14 cellular contexts compared by ENCODE assay signal in the genomic region with DNA sequence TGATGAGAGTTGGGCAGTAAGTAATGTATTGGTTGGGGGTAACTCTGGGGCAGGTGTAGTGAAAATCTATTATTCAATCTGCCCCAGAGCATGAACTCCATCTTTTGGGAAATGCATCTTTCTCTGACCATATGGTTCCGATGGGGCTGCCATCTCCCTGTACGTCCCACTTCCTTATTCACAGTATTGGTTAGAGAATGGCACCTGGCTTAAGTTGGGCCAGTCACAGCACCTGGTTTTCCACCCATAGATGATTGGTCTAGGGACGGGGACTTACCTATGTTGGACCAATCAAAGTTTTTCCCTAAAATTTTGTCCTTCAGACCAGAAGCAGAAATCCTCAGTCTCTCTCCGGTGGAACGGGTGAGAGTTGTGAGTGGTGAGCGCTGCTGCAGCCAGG. TPM values are rescaled to one million over a fixed set of nuclear protein-coding genes. Genes with fewer than 3 reads are reported as not detected.
DNase-seq lines count a peak whose midpoint lies in the region; TF ChIP-seq lines count a peak whose summit lies in the region.
"Had no signal": no experiment of that assay in that cellular context is flagged by ENCODE, and none has a peak within 500 bp of the region (broad histone marks: within the 10 kb centered on the region; RNA-seq: fewer than 3 reads in every experiment).

No MANE protein-coding gene starts in this region.

- H3K27me3 ChIP-seq in ACC112 (ENCODE audit: insufficient read depth, low read length) (no peaks in the 10 kb centered on the region), GM06990 (replicated peaks; ENCODE audit: control insufficient read depth, insufficient read depth, low read length) (no peaks in the 10 kb centered on the region), H7 (ENCODE audit: control insufficient read depth, insufficient read depth, low read length) (no peaks in the 10 kb centered on the region)
- H3K27me3 ChIP-seq: uterus had no signal

- DNase-seq in GM06990 (ENCODE audit: extremely low read depth, insufficient read length) (no peak), AG08396 (ENCODE audit: low spot score) (no peak), H7 (no peak), NCI-H2029 treated with DMSO at 0.1 percent for 48 hours (lab: John Stamatoyannopoulos, UW) (no peak), dermis blood vessel endothelial cell (no peak)
- DNase-seq: activated CD4-positive, alpha-beta T cell treated with anti-CD3 and anti-CD28 coated beads for 4 hours; KG1; left ventricle myocardium superior; retina; SHP77 treated with DMSO at 0.1 percent for 48 hours; uterus had no signal

- H3K9me3 ChIP-seq in iPS-18c (ENCODE audit: control insufficient read depth, insufficient read depth, low read length): peaks cover 3% of the 10 kb centered on the region
- H3K9me3 ChIP-seq: uterus had no signal

- peaks cover 36% of the 10 kb centered on the region for H3K79me2 ChIP-seq in ACC112 (ENCODE audit: control insufficient read depth, insufficient read depth, low read length, unreplicated experiment)

- H3K4me1 ChIP-seq in ACC112 (ENCODE audit: control insufficient read depth, insufficient read depth, low read length, unreplicated experiment): peaks cover 23% of the 10 kb centered on the region

- H3K27ac ChIP-seq in ACC112 (ENCODE audit: low read depth, low read length) (no peak overlapping the region), VCaP (peak overlapping the region; percentile 98; the same call in 1 of the 2 replicates)

- H3K36me3 ChIP-seq in ACC112 (ENCODE audit: insufficient read depth, low read length): no peaks in the 10 kb centered on the region
- H3K36me3 ChIP-seq in GM06990 (ENCODE audit: control insufficient read depth, insufficient read depth, low read length): peaks cover 2% of the 10 kb centered on the region; the same call in 1 of the 2 replicates
- no peaks in the 10 kb centered on the region for H3K36me3 ChIP-seq in H7 (replicated peaks; ENCODE audit: control insufficient read depth, insufficient read depth, low read length)
- H3K36me3 ChIP-seq: uterus had no signal

- H3K4me3 ChIP-seq in ACC112 (ENCODE audit: low read depth, low read length) (peak overlapping the region; percentile 97), GM06990 (replicated peaks; ENCODE audit: low read depth, low read length) (peak overlapping the region; percentile 85), iPS-18c (ENCODE audit: insufficient read depth, low read depth, low read length) (peak overlapping the region; percentile 70; the same call in 1 of the 2 replicates), H7 (ENCODE audit: insufficient read depth, low read depth, low read length) (no peak overlapping the region)
- H3K4me3 ChIP-seq: uterus had no signal

- no peak overlapping the region for H2AFZ ChIP-seq in ACC112 (ENCODE audit: low read length, unreplicated experiment)

- TF ChIP-seq CTCF in GM06990 (IDR thresholded peaks at IDR 0.05; ENCODE audit: insufficient read depth, low read length, poor library complexity, severe bottlenecking) (no peak), VCaP (conservative IDR thresholded peaks at IDR 0.05) (no peak)

RNA-seq across cellular contexts. Expression of a gene that starts 2.2 kb away (rescaled TPM):
- total RNA-seq in H7 (2014; rRNA removed; shearing (Covaris generic)): 147 and 164 TPM in 2 replicates
- 71.0 and 99.9 TPM in 2 replicates for total RNA-seq in dermis blood vessel endothelial cell
